26 cellular contexts compared by ENCODE assay signal in the genomic region with DNA sequence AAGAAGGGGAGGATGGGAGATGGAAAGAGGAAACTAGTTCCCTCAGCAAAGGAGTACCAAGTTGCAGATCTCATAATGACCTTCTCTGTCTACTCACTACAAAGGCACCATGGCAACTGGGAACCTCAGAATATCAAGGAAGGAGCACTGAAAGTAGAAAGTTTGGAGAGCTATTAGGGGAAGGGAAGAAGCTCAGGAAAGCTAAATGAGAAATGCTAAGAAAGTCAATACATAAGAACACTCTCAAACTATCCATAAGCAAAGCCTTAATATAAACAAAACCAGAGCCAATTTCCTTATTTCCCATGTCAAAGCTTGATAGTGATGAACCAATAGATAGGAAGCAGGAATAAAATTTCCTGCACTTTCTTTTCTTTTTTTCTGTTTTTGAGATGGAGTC. TPM values are rescaled to one million over a fixed set of nuclear protein-coding genes. Genes with fewer than 3 reads are reported as not detected.
"Had no signal": no experiment of that assay in that cellular context is flagged by ENCODE, and none has a peak within 500 bp of the region (broad histone marks: within the 10 kb centered on the region; RNA-seq: fewer than 3 reads in every experiment).

No MANE protein-coding gene starts in this region.

- H3K27me3 Mint-ChIP-seq: activated CD4-positive, alpha-beta memory T cell treated with anti-CD3 and anti-CD28 coated beads, Interleukin-2, amount 10 ng/mL, durations not matched to agents 7 days and 5 days; activated CD4-positive, alpha-beta T cell treated with anti-CD3 and anti-CD28 coated beads for 36 hours; activated naive CD4-positive, alpha-beta T cell treated with anti-CD3 and anti-CD28 coated beads, Interleukin-2, amount 10 ng/mL, durations not matched to agents 7 days and 5 days; activated naive CD8-positive, alpha-beta T cell treated with anti-CD3 and anti-CD28 coated beads for 36 hours; T-cell had no signal

- H3K4me1 Mint-ChIP-seq: activated CD4-positive, alpha-beta T cell treated with anti-CD3 and anti-CD28 coated beads for 36 hours; activated naive CD4-positive, alpha-beta T cell treated with anti-CD3 and anti-CD28 coated beads, Interleukin-2, amount 10 ng/mL, durations not matched to agents 7 days and 5 days; activated naive CD8-positive, alpha-beta T cell treated with anti-CD3 and anti-CD28 coated beads for 36 hours; T-cell had no signal

- H3K36me3 ChIP-seq: cardiac muscle cell had no signal

- H3K27ac ChIP-seq: brain microvascular endothelial cell, cardiac muscle cell, SK-N-MC, WERI-Rb-1 had no signal

- H3K4me3 Mint-ChIP-seq: activated CD4-positive, alpha-beta memory T cell treated with anti-CD3 and anti-CD28 coated beads, Interleukin-2, amount 10 ng/mL, durations not matched to agents 7 days and 5 days; activated CD4-positive, alpha-beta T cell treated with anti-CD3 and anti-CD28 coated beads for 36 hours; activated naive CD4-positive, alpha-beta T cell treated with anti-CD3 and anti-CD28 coated beads, Interleukin-2, amount 10 ng/mL, durations not matched to agents 7 days and 5 days; activated naive CD8-positive, alpha-beta T cell treated with anti-CD3 and anti-CD28 coated beads for 36 hours; activated T-cell treated with anti-CD3 and anti-CD28 coated beads, Interleukin-2, amount 50 U/mL, for 72 hours; T-cell had no signal

- H3K9me3 Mint-ChIP-seq: activated CD4-positive, alpha-beta memory T cell treated with anti-CD3 and anti-CD28 coated beads, Interleukin-2, amount 10 ng/mL, durations not matched to agents 7 days and 5 days; activated naive CD4-positive, alpha-beta T cell treated with anti-CD3 and anti-CD28 coated beads, Interleukin-2, amount 10 ng/mL, durations not matched to agents 7 days and 5 days; activated naive CD8-positive, alpha-beta T cell treated with anti-CD3 and anti-CD28 coated beads for 36 hours; activated T-cell treated with anti-CD3 and anti-CD28 coated beads, Interleukin-2, amount 50 U/mL, for 72 hours; activated T-helper 2 cell treated with anti-CD3 and anti-CD28 coated beads, Interferon-gamma antibody, Interleukin-2, Interleukin-4, amounts not matched to agents 10 μg/mL and 5 μg/mL and 100 μg/mL, durations not matched to agents 14 hours and 24 hours and 36 hours; T-cell had no signal

- ATAC-seq: activated CD4-positive, alpha-beta T cell treated with anti-CD3 and anti-CD28 coated beads for 36 hours; activated T-cell treated with anti-CD3 and anti-CD28 coated beads, Interleukin-2, amount 50 U/mL, for 72 hours; PC-3; T-cell had no signal

- H3K27me3 ChIP-seq: brain microvascular endothelial cell, cardiac muscle cell had no signal

- DNase-seq: activated CD4-positive, alpha-beta memory T cell treated with anti-CD3 and anti-CD28 coated beads, Interleukin-2, amount 10 ng/mL, durations not matched to agents 7 days and 5 days; activated CD4-positive, alpha-beta T cell treated with anti-CD3 and anti-CD28 coated beads for 36 hours; activated CD4-positive, alpha-beta T cell treated with anti-CD3 and anti-CD28 coated beads, Interleukin-2, amount 50 U/mL, for 1 hour; activated CD8-positive, alpha-beta memory T cell treated with anti-CD3 and anti-CD28 coated beads, Interleukin-2, amount 50 U/mL, for 4 hours; activated gamma-delta T cell treated with Interleukin-2 at 50 U/mL for 16 hours; activated naive CD4-positive, alpha-beta T cell treated with anti-CD3 and anti-CD28 coated beads, Interleukin-2, amount 10 ng/mL, durations not matched to agents 7 days and 5 days; activated naive CD8-positive, alpha-beta T cell treated with anti-CD3 and anti-CD28 coated beads for 36 hours; activated T-cell treated with anti-CD3 and anti-CD28 coated beads, Interleukin-2, amount 50 U/mL, for 72 hours; brain microvascular endothelial cell; Karpas-422; NCI-H1105 treated with DMSO at 0.1 percent for 48 hours; NCI-H1436 treated with DMSO at 0.1 percent for 48 hours; NCI-H187; NCI-H2081; NCI-H446; NCI-H524; PC-3; SHP77 treated with DMSO at 0.1 percent for 48 hours; T-cell; T-helper 2 cell; T1000; WERI-Rb-1 had no signal

- H3K4me3 ChIP-seq: cardiac muscle cell, SK-N-MC had no signal

- H3K27ac Mint-ChIP-seq: activated CD4-positive, alpha-beta memory T cell treated with anti-CD3 and anti-CD28 coated beads, Interleukin-2, amount 10 ng/mL, durations not matched to agents 7 days and 5 days; activated CD4-positive, alpha-beta T cell treated with anti-CD3 and anti-CD28 coated beads for 36 hours; activated naive CD4-positive, alpha-beta T cell treated with anti-CD3 and anti-CD28 coated beads, Interleukin-2, amount 10 ng/mL, durations not matched to agents 7 days and 5 days; activated naive CD8-positive, alpha-beta T cell treated with anti-CD3 and anti-CD28 coated beads for 36 hours; activated T-cell treated with anti-CD3 and anti-CD28 coated beads, Interleukin-2, amount 50 U/mL, for 72 hours; activated T-helper 2 cell treated with anti-CD3 and anti-CD28 coated beads, Interferon-gamma antibody, Interleukin-2, Interleukin-4, amounts not matched to agents 10 μg/mL and 5 μg/mL and 100 μg/mL, durations not matched to agents 14 hours and 24 hours and 36 hours; T-cell had no signal

RNA-seq across cellular contexts. Expression of gene C17orf78, which starts 57.9 kb away (rescaled TPM):
- total RNA-seq: activated CD4-positive, alpha-beta memory T cell treated with anti-CD3 and anti-CD28 coated beads, Interleukin-2, amount 10 ng/mL, durations not matched to agents 7 days and 5 days; activated CD4-positive, alpha-beta T cell treated with anti-CD3 and anti-CD28 coated beads for 36 hours; activated naive CD8-positive, alpha-beta T cell treated with anti-CD3 and anti-CD28 coated beads for 36 hours; activated T-cell treated with anti-CD3 and anti-CD28 coated beads, Interleukin-2, amount 50 U/mL, for 72 hours; activated T-helper 2 cell treated with anti-CD3 and anti-CD28 coated beads, Interferon-gamma antibody, Interleukin-2, Interleukin-4, amounts not matched to agents 10 μg/mL and 5 μg/mL and 100 μg/mL, durations not matched to agents 14 hours and 24 hours and 36 hours; cardiac muscle cell; PC-3; T-cell had no signal
- polyA plus RNA-seq: adipose tissue, cardiac muscle cell had no signal
